18 cellular contexts compared by ENCODE assay signal in the genomic region with DNA sequence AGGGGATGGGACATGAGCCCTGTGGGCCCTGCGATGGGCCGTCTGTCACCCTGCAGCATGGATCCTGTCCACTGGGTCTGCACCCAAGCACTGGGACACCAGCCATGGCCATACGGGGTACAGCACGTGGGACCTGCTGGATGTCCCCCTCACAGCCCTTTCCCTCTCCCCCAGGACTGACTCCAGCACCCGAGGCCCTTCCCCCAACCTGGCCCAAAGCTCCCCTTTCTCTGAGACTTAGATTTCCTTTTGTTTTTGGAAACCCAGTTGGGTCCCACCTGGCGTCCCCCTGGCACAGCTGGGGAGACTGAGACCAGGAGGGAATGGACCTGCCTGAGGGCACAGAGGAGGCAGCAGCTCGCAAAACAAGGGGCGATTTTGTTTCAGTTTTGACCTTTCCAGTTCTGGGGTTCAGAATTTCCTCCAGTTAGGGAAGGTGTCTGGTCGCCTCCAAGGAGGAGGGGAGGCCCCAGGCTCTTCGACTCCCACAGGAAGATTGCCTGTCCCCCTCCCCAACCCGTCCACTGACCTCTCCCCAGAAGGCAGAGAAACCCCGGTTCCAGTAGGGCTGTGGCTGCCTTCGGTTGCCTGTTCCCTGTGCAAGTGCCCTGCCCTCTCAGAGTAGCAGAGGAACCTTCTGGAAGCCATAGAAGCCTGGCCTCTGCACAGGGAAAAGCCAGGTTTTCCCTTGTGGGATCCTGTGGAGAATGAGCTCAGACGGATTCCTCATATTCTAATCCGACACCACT. TPM values are rescaled to one million over a fixed set of nuclear protein-coding genes. Genes with fewer than 3 reads are reported as not detected.
"Had no signal": no experiment of that assay in that cellular context is flagged by ENCODE, and none has a peak within 500 bp of the region (broad histone marks: within the 10 kb centered on the region; RNA-seq: fewer than 3 reads in every experiment).

No MANE protein-coding gene starts in this region.

RNA-seq across cellular contexts. Expression of a gene that starts 1.5 kb away (rescaled TPM):
- total RNA-seq: activated CD8-positive, alpha-beta memory T cell treated with anti-CD3 and anti-CD28 coated beads for 36 hours; activated naive CD4-positive, alpha-beta T cell treated with anti-CD3 and anti-CD28 coated beads for 36 hours; chondrocyte; dermis blood vessel endothelial cell; endodermal cell; fibroblast of lung; foreskin keratinocyte; hepatocyte; left lung; lung microvascular endothelial cell; mesothelial cell of epicardium; myocyte; sciatic nerve; subcutaneous adipose tissue; urinary bladder had no signal
- polyA plus RNA-seq: fibroblast of lung, foreskin keratinocyte, ovary, SK-N-SH, urinary bladder had no signal

RNA-seq across cellular contexts. Expression of a gene that starts 7.5 kb away (rescaled TPM):
- total RNA-seq: activated CD8-positive, alpha-beta memory T cell treated with anti-CD3 and anti-CD28 coated beads for 36 hours; activated naive CD4-positive, alpha-beta T cell treated with anti-CD3 and anti-CD28 coated beads for 36 hours; chondrocyte; dermis blood vessel endothelial cell; endodermal cell; fibroblast of lung; foreskin keratinocyte; hepatocyte; left lung; lung microvascular endothelial cell; mesothelial cell of epicardium; myocyte; ovary; sciatic nerve; subcutaneous adipose tissue; thyroid gland; urinary bladder had no signal
- polyA plus RNA-seq: fibroblast of lung, foreskin keratinocyte, hepatocyte, ovary, SK-N-SH, urinary bladder had no signal

RNA-seq across cellular contexts. Expression of a gene that starts 58.9 kb away (rescaled TPM):
- polyA plus RNA-seq: fibroblast of lung had no signal
